In genomic region chr3:88963003-88963402, GRCh38 we compare ENCODE assay signal across 29 cellular contexts.
"Had no signal": no experiment of that assay in that cellular context is flagged by ENCODE, and none has a peak within 500 bp of the region (broad histone marks: within the 10 kb centered on the region; RNA-seq: fewer than 3 reads in every experiment).

No MANE protein-coding gene starts in this region.

- ATAC-seq: esophagus mucosa; gastrocnemius medialis; natural killer cell treated with Interleukin-12 subunit alpha and Interleukin-12 subunit beta and Interleukin-15 and Interleukin-18, amount 100 ng/mL, for 72 hours; pancreas; right lobe of liver had no signal

- H3K36me3 ChIP-seq: gastrocnemius medialis, neutrophil, pancreas, right lobe of liver, stomach, thyroid gland had no signal

- H3K4me1 ChIP-seq: gastrocnemius medialis, pancreas, right lobe of liver, stomach had no signal

- H3K27me3 ChIP-seq: dorsolateral prefrontal cortex, gastrocnemius medialis, neutrophil, pancreas, right lobe of liver, stomach, thyroid gland had no signal

- H3K4me3 ChIP-seq: dorsolateral prefrontal cortex, gastrocnemius medialis, pancreas, right lobe of liver, smooth muscle cell, stomach, thyroid gland had no signal

- H3K27me3 Mint-ChIP-seq: naive B cell; natural killer cell treated with Interleukin-12 subunit alpha and Interleukin-12 subunit beta and Interleukin-15 and Interleukin-18, amount 100 ng/mL, for 72 hours had no signal

- H3K9me3 Mint-ChIP-seq: neural crest cell had no signal

- DNase-seq: cerebellar nuclear complex; dorsolateral prefrontal cortex; effector CD4-positive, alpha-beta T cell; foreskin fibroblast; gastrocnemius medialis; head of caudate nucleus; hippocampal formation; immature natural killer cell; islet precursor cell; mesenchymal stem cell; midbrain; naive B cell; pancreas; retina; right lobe of liver; stimulated activated CD4-positive, alpha-beta T cell treated with anti-CD3 and anti-CD28 coated beads, Interleukin-12 subunit alpha, Interleukin-12 subunit beta, amount 100 ng/mL, for 4 hours; stimulated activated CD4-positive, alpha-beta T cell treated with anti-CD3 and anti-CD28 coated beads, Interleukin-1b, Interleukin-23, amount 100 ng/mL, for 48 hours; stimulated activated CD4-positive, alpha-beta T cell treated with anti-CD3 and anti-CD28 coated beads, Interleukin-4, amount 100 ng/mL, for 1 hour; stimulated activated CD8-positive, alpha-beta memory T cell treated with anti-CD3 and anti-CD28 coated beads, Interleukin-4, amount 100 ng/mL, for 48 hours; stimulated activated naive CD4-positive, alpha-beta T cell treated with Interleukin-2 at 50 U/mL for 16 hours; stomach; thyroid gland; trophoblast cell had no signal

- H3K27ac Mint-ChIP-seq: immature natural killer cell; natural killer cell treated with Interleukin-12 subunit alpha and Interleukin-12 subunit beta and Interleukin-15 and Interleukin-18, amount 100 ng/mL, for 72 hours had no signal

- H3K4me2 ChIP-seq: smooth muscle cell had no signal

- H3K36me3 Mint-ChIP-seq: immature natural killer cell, naive B cell had no signal

- H3K4me1 Mint-ChIP-seq: immature natural killer cell, naive B cell, neural crest cell had no signal

- H3K27ac ChIP-seq: dorsolateral prefrontal cortex, epithelial cell of prostate, gastrocnemius medialis, neutrophil, pancreas, right lobe of liver, stomach, thyroid gland had no signal

- H3K4me3 Mint-ChIP-seq: immature natural killer cell; naive B cell; natural killer cell treated with Interleukin-12 subunit alpha and Interleukin-12 subunit beta and Interleukin-15 and Interleukin-18, amount 100 ng/mL, for 72 hours; neural crest cell had no signal

- H3K9me3 ChIP-seq: gastrocnemius medialis, neutrophil, pancreas, right lobe of liver, stomach, thyroid gland had no signal
